In the genomic region with DNA sequence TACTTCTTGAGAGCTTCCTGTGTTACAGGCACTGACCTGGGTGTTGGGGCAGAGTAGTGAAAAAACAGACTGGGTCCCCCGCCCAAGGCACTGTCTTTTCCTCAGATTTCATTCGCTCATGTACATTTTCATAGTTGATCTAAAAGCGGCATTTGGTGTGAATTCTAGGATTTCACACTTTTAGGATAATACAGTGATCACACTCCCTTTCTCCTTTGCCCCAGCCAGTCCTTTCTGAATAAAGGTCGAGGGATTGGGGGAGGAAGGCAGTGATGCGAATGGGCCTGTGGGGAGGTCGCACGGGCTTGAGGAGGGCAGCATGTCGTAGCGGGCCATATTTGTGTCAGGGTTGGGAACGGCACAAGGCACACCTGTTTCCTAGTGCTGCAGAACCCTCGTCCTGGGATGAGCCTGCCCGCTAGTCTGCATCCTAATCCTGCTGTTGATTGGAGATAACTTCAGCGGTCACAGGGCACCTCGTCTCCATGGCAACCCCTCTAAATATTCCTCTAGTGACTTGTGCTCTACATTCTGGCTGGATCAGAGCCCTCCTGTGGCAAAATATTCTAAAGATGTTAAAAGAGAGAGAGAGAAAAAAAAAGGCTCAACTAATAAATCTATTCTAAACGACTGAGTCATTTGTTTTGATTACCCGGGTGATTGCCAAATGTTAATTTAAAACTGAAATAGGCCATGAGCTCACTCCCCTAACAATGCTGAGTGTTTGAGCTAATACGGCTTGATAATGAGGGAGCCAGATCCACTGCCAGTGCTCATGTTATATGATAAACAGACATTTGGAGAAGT, we compare ENCODE assay signal across 8 cellular contexts. TPM values are rescaled to one million over a fixed set of nuclear protein-coding genes. Genes with fewer than 3 reads are reported as not detected.
DNase-seq lines count a peak whose midpoint lies in the region; ATAC-seq, FAIRE-seq and TF ChIP-seq lines count a peak whose summit lies in the region.

No MANE protein-coding gene starts in this region.

- CTCF ChIA-PET in PC-9 (lab: Charles Lee) = no interaction called here

- H3K9me3 ChIP-seq in PC-9 (ENCODE audit: insufficient read depth, low read depth) = no peaks in the 10 kb centered on the region
- H3K9me3 ChIP-seq in osteoblast (ENCODE audit: low read depth, low read length) = no peaks in the 10 kb centered on the region

- H4K20me1 ChIP-seq in PC-9 (ENCODE audit: insufficient read depth) (no peaks in the 10 kb centered on the region), osteoblast (ENCODE audit: insufficient read depth, low read length) (no peaks in the 10 kb centered on the region)

- POLR2A ChIA-PET in PC-9 (lab: Charles Lee; ENCODE audit: unreplicated experiment) = interaction anchor here (0.6 to 0.7 kb wide), 2 partner anchors 19 to 613 kb away, joined by 5 to 7 read pairs; no protein-coding TSS in a partner anchor

- H3F3A ChIP-seq in PC-9 (ENCODE audit: insufficient read depth, low read depth) = no peaks in the 10 kb centered on the region; the same call in 1 of the 2 replicates

- DNase-seq in EL = peak; percentile 91
- peak; percentile 33 to 94 for DNase-seq in PC-9
- peak; percentile 95 for DNase-seq in fibroblast of the aortic adventitia (ENCODE audit: low read depth)
- DNase-seq in osteoblast (ENCODE audit: insufficient read length, low spot score, missing footprints) = no peak
- DNase-seq in activated effector memory CD4-positive, alpha-beta T cell treated with Interleukin-2 at 50 U/mL for 16 hours = no peak
- DNase-seq in HTR-8/SVneo (ENCODE audit: insufficient read length, low spot score) = no peak

- H3K27me3 ChIP-seq in PC-9 (ENCODE audit: insufficient read depth, low read depth) (no peaks in the 10 kb centered on the region), osteoblast (ENCODE audit: insufficient read depth, low read length) (no peaks in the 10 kb centered on the region)

- H3K79me2 ChIP-seq in PC-9 (ENCODE audit: low read depth) (no peaks in the 10 kb centered on the region), osteoblast (ENCODE audit: insufficient read depth, low read length) (no peaks in the 10 kb centered on the region)

- FAIRE-seq in HTR-8/SVneo (lab: Jason Lieb, UNC) = no peak

- no peak overlapping the region for H3K27ac ChIP-seq in PC-9
- peak overlapping the region; percentile 86 for H3K27ac ChIP-seq in osteoblast (ENCODE audit: low read depth, low read length)

- BruUV-seq in PC-9 (replicated peaks; lab: Mats Ljungman, UMichigan) = no TSS peak

- H3K4me2 ChIP-seq in PC-9 = peak overlapping the region; percentile 19
- peak overlapping the region; percentile 48 for H3K4me2 ChIP-seq in osteoblast (ENCODE audit: insufficient read depth, low read length)

- H3K36me3 ChIP-seq in PC-9 (ENCODE audit: low read depth) (no peaks in the 10 kb centered on the region), osteoblast (ENCODE audit: insufficient read depth, low read length) (no peaks in the 10 kb centered on the region)

- no peaks in the 10 kb centered on the region for H3K9me2 ChIP-seq in PC-9 (ENCODE audit: insufficient read depth)

- H2AFZ ChIP-seq in PC-9 = no peak overlapping the region
- H2AFZ ChIP-seq in osteoblast (ENCODE audit: low read length) = no peak overlapping the region

- no peak for ATAC-seq in HG02870 (IDR thresholded peaks at IDR 0.05; ENCODE audit: unreplicated experiment)
- ATAC-seq in HG02571 (IDR thresholded peaks at IDR 0.05; ENCODE audit: unreplicated experiment) = no peak

- intact Hi-C loops in PC-9 (cut with micrococcal nuclease; ENCODE audit: unreplicated experiment) = loop anchor here (5.0 kb wide), 2 partner anchors 43 to 318 kb away; partner anchors contain the start of gene BRS3

- no peak for TF ChIP-seq CTCF in PC-9 (conservative IDR thresholded peaks at IDR 0.05)
- TF ChIP-seq CTCF in fibroblast of the aortic adventitia (IDR thresholded peaks at IDR 0.05; ENCODE audit: insufficient read depth, low read length) = no peak
- no peak for TF ChIP-seq CTCF in osteoblast (IDR thresholded peaks at IDR 0.05; ENCODE audit: extremely low read depth, low read depth, low read length)

- H3K4me3 ChIP-seq in PC-9 (no peak overlapping the region), fibroblast of the aortic adventitia (ENCODE audit: low read depth, low read length) (no peak overlapping the region), osteoblast (ENCODE audit: insufficient read depth, low read length) (no peak overlapping the region)

- H3K4me1 ChIP-seq in PC-9 (replicated peaks; ENCODE audit: insufficient read depth) = peaks cover 42% of the 10 kb centered on the region
- peaks cover 29% of the 10 kb centered on the region for H3K4me1 ChIP-seq in osteoblast (ENCODE audit: insufficient read depth, low read length)

RNA-seq across cellular contexts. Expression of gene FHL1, which starts 21.8 kb away (rescaled TPM):
- total RNA-seq in PC-9 (2021) (0.65 and 1.7 TPM in 2 replicates), fibroblast of the aortic adventitia (ENCODE audit: low replicate concordance) (41.9 and 98.1 TPM in 2 replicates), osteoblast (51.8 and 68.7 TPM in 2 replicates)

Comparison
In these comparisons a context has a peak if more than half of its experiments do, and no peak if none do; other contexts are left out.
1. DNase-seq: peak in EL (single experiment), PC-9 (2 of 2) and fibroblast of the aortic adventitia (single experiment); none in osteoblast (single experiment), activated effector memory CD4-positive, alpha-beta T cell treated with Interleukin-2 at 50 U/mL for 16 hours (single experiment) and HTR-8/SVneo (single experiment).
2. RNA of gene FHL1, which starts 21.8 kb away (total RNA-seq): 41.9 to 98.1 TPM in fibroblast of the aortic adventitia and 51.8 to 68.7 TPM in osteoblast; 0.65 to 1.7 TPM in PC-9; every median in the first group is over 10 times any median in the second.